Comparison of ENCODE assay signal across 8 cellular contexts in genomic region chr16:30997887-30998711, GRCh38. TPM values are rescaled to one million over a fixed set of nuclear protein-coding genes. Genes with fewer than 3 reads are reported as not detected.
DNase-seq lines count a peak whose midpoint lies in the region; ATAC-seq and TF ChIP-seq lines count a peak whose summit lies in the region.

No MANE protein-coding gene starts in this region.

- peak overlapping the region; percentile 75 for H3K4me3 ChIP-seq in skeletal muscle satellite cell (ENCODE audit: low read length)

- no peaks in the 10 kb centered on the region for H3K27me3 ChIP-seq in H9 (ENCODE audit: insufficient read depth, low read length)
- H3K27me3 ChIP-seq in skeletal muscle satellite cell (ENCODE audit: control insufficient read depth, insufficient read depth, low read length): no peaks in the 10 kb centered on the region

- H3K23me2 ChIP-seq in H9 (ENCODE audit: insufficient read length, low read depth, low read length, poor library complexity, severe bottlenecking): peaks cover 12% of the 10 kb centered on the region

- no peak overlapping the region for H2BK120ac ChIP-seq in H9 (ENCODE audit: low read depth, low read length, poor library complexity, severe bottlenecking)

- H3K23ac ChIP-seq in H9 (ENCODE audit: insufficient read length, low read depth, low read length): no peak overlapping the region

- H3K27ac Mint-ChIP-seq in H9 (no peak overlapping the region), T-helper 17 cell (no peak overlapping the region), glutamatergic neuron (ENCODE audit: unreplicated experiment) (no peak overlapping the region)

- H3K27me3 Mint-ChIP-seq in H9 (ENCODE audit: low read depth) (peaks cover 10% of the 10 kb centered on the region; the same call in 1 of the 2 replicates), T-helper 17 cell (no peaks in the 10 kb centered on the region), glutamatergic neuron (ENCODE audit: unreplicated experiment) (peaks cover 11% of the 10 kb centered on the region)

- no peak overlapping the region for H2AK5ac ChIP-seq in H9 (ENCODE audit: insufficient read length, low read length)

- no peak overlapping the region for H4K91ac ChIP-seq in H9 (ENCODE audit: insufficient read length, low read depth, low read length)

- peak overlapping the region; percentile 59 for H3K4me2 ChIP-seq in H9 (ENCODE audit: insufficient read depth, insufficient read length, low read length)
- peak overlapping the region; percentile 94 for H3K4me2 ChIP-seq in skeletal muscle satellite cell (ENCODE audit: low read length)

- no CpG with 5 or more reads among the region's 18 CpGs for WGBS in H9 (ENCODE audit: extremely low coverage, insufficient read length, low lambda C conversion rate)

- H3K4ac ChIP-seq in H9 (ENCODE audit: low read depth, low read length): no peak overlapping the region

- H2BK20ac ChIP-seq in H9 (ENCODE audit: low read depth, low read length, poor library complexity, severe bottlenecking): no peak overlapping the region

- H3K79me2 ChIP-seq in H9 (ENCODE audit: insufficient read depth, low read length): no peaks in the 10 kb centered on the region; the same call in 1 of the 2 replicates

- H3K18ac ChIP-seq in H9 (ENCODE audit: insufficient read length, low read depth, low read length): no peak overlapping the region

- no peak overlapping the region for H2AFZ ChIP-seq in H9 (ENCODE audit: low read length)

- no peak overlapping the region for H2BK15ac ChIP-seq in H9 (ENCODE audit: low read depth, low read length)

- H3K9ac ChIP-seq in H9 (ENCODE audit: extremely low read depth, insufficient read length, low read length): no peak overlapping the region
- H3K9ac ChIP-seq in skeletal muscle satellite cell (ENCODE audit: low read depth, low read length): peak overlapping the region; percentile 85

- H3K36me3 Mint-ChIP-seq in H9 (ENCODE audit: insufficient read depth in 1 of 3, low read depth in 3 of 3) (peaks cover 0 to 3% (median 2%) of the 10 kb centered on the region in 3 experiments; a peak in 2 of 7 replicates), T-helper 17 cell (ENCODE audit: low read depth) (no peaks in the 10 kb centered on the region), glutamatergic neuron (ENCODE audit: unreplicated experiment) (no peaks in the 10 kb centered on the region)

- no peak overlapping the region for H4K8ac ChIP-seq in H9 (replicated peaks; ENCODE audit: insufficient read length, low read depth, low read length)

- H3K4me3 Mint-ChIP-seq in H9: peak overlapping the region; percentile 76 to 77
- H3K4me3 Mint-ChIP-seq in T-helper 17 cell: peak overlapping the region; percentile 33
- peak overlapping the region; percentile 79 for H3K4me3 Mint-ChIP-seq in glutamatergic neuron (ENCODE audit: unreplicated experiment)

- H3T11ph ChIP-seq in H9 (ENCODE audit: low read length): no peak overlapping the region

- H3K14ac ChIP-seq in H9 (ENCODE audit: insufficient read depth, low read length): no peak overlapping the region

- no peaks in the 10 kb centered on the region for H3K9me3 Mint-ChIP-seq in H9
- no peaks in the 10 kb centered on the region for H3K9me3 Mint-ChIP-seq in glutamatergic neuron (ENCODE audit: unreplicated experiment)

- TF ChIP-seq CTCF in H9 (conservative IDR thresholded peaks at IDR 0.05) (no peak), glutamatergic neuron (IDR thresholded peaks at IDR 0.05; ENCODE audit: partially characterized antibody, unreplicated experiment) (no peak)

- H2BK5ac ChIP-seq in H9 (ENCODE audit: insufficient read length, low read length): no peak overlapping the region

- H4K20me1 ChIP-seq in H9 (ENCODE audit: control insufficient read depth, insufficient read depth, insufficient read length): no peaks in the 10 kb centered on the region

- no peaks in the 10 kb centered on the region for H3K79me1 ChIP-seq in H9 (ENCODE audit: insufficient read depth, low read depth, low read length, poor library complexity, severe bottlenecking)

- intact Hi-C loops in posterior cingulate gyrus (cut with DNase I): no loop called here

- no peak overlapping the region for H4K5ac ChIP-seq in H9 (ENCODE audit: insufficient read length, low read depth, low read length)

- H3K9me3 ChIP-seq in H9 (ENCODE audit: control insufficient read depth, low read depth, low read length) (no peaks in the 10 kb centered on the region), T-helper 17 cell (ENCODE audit: control insufficient read depth, low read length, poor library complexity, severe bottlenecking) (no peaks in the 10 kb centered on the region), skeletal muscle satellite cell (replicated peaks; ENCODE audit: low read length) (no peaks in the 10 kb centered on the region)

- H3K36me3 ChIP-seq in skeletal muscle satellite cell (ENCODE audit: insufficient read depth, low read length): no peaks in the 10 kb centered on the region

- no peak for ATAC-seq in T-helper 17 cell

- H3K27ac ChIP-seq in H9 (ENCODE audit: insufficient read length, low read depth, low read length): no peak overlapping the region

- H3K4me1 ChIP-seq in H9 (ENCODE audit: insufficient read depth, low read length) (no peaks in the 10 kb centered on the region), skeletal muscle satellite cell (ENCODE audit: control insufficient read depth, insufficient read depth, low read length) (peaks cover 32% of the 10 kb centered on the region)

- no peak overlapping the region for H2BK12ac ChIP-seq in H9 (ENCODE audit: insufficient read length, low read depth, low read length)

- H3K4me1 Mint-ChIP-seq in H9: peaks cover 18 to 22% of the 10 kb centered on the region in 2 experiments
- peaks cover 2% of the 10 kb centered on the region for H3K4me1 Mint-ChIP-seq in T-helper 17 cell
- H3K4me1 Mint-ChIP-seq in glutamatergic neuron (ENCODE audit: low read depth, unreplicated experiment): peaks cover 12% of the 10 kb centered on the region

- DNase-seq in H9 (no peak), T-helper 17 cell (no peak), glutamatergic neuron (no peak), posterior cingulate gyrus (no peak), NCI-H345 (lab: John Stamatoyannopoulos, UW) (no peak), NAMALWA (ENCODE audit: low spot score) (no peak), NCI-H524 treated with DMSO at 0.1 percent for 48 hours (lab: John Stamatoyannopoulos, UW) (no peak)

- H3K56ac ChIP-seq in H9 (ENCODE audit: insufficient read length, low read depth, low read length): no peak overlapping the region

RNA-seq across cellular contexts. Expression of gene STX1B, which starts 12.3 kb away (rescaled TPM):
- total RNA-seq in H9 (2021) (9.7 and 11.0 TPM in 2 replicates), T-helper 17 cell (under 1 TPM; 0.27 to 0.47 TPM), glutamatergic neuron (ENCODE audit: unreplicated experiment) (51.6 TPM)
- total RNA-seq in skeletal muscle satellite cell (2012; rRNA removed): 0.51 and 1.1 TPM in 2 replicates

RNA-seq across cellular contexts. Expression of gene HSD3B7, which starts 13.1 kb away (rescaled TPM):
- 5.5 and 7.5 TPM in 2 replicates for total RNA-seq in H9 (2021)
- total RNA-seq in T-helper 17 cell: under 1 TPM; 0.21 to 0.60 TPM
- 2.0 TPM for total RNA-seq in glutamatergic neuron (ENCODE audit: unreplicated experiment)
- total RNA-seq in skeletal muscle satellite cell (2012; rRNA removed): 67.4 and 120 TPM in 2 replicates

RNA-seq across cellular contexts. Expression of gene STX4, which starts 35.3 kb away (rescaled TPM):
- total RNA-seq in H9 (2021) (31.1 and 32.3 TPM in 2 replicates), T-helper 17 cell (10 to 100 TPM; 72.0 to 72.1 TPM), glutamatergic neuron (ENCODE audit: unreplicated experiment) (23.4 TPM)
- 12.9 and 19.5 TPM in 2 replicates for total RNA-seq in skeletal muscle satellite cell (2012; rRNA removed)

RNA-seq across cellular contexts. Expression of gene SETD1A, which starts 40.5 kb away (rescaled TPM):
- 36.9 and 37.0 TPM in 2 replicates for total RNA-seq in H9 (2021)
- total RNA-seq in T-helper 17 cell: 10 to 100 TPM; 31.3 to 45.5 TPM
- total RNA-seq in glutamatergic neuron (ENCODE audit: unreplicated experiment): 24.3 TPM
- 2.0 and 3.1 TPM in 2 replicates for total RNA-seq in skeletal muscle satellite cell (2012; rRNA removed)

RNA-seq across cellular contexts. Expression of gene ORAI3, which starts 49.2 kb away (rescaled TPM):
- total RNA-seq in H9 (2021) (6.1 and 6.9 TPM in 2 replicates), T-helper 17 cell (1 to 10 TPM; 6.4 to 7.5 TPM), glutamatergic neuron (ENCODE audit: unreplicated experiment) (5.1 TPM)
- total RNA-seq in skeletal muscle satellite cell (2012; rRNA removed): 21.4 and 28.1 TPM in 2 replicates
